14 cellular contexts compared by ENCODE assay signal in the genomic region with DNA sequence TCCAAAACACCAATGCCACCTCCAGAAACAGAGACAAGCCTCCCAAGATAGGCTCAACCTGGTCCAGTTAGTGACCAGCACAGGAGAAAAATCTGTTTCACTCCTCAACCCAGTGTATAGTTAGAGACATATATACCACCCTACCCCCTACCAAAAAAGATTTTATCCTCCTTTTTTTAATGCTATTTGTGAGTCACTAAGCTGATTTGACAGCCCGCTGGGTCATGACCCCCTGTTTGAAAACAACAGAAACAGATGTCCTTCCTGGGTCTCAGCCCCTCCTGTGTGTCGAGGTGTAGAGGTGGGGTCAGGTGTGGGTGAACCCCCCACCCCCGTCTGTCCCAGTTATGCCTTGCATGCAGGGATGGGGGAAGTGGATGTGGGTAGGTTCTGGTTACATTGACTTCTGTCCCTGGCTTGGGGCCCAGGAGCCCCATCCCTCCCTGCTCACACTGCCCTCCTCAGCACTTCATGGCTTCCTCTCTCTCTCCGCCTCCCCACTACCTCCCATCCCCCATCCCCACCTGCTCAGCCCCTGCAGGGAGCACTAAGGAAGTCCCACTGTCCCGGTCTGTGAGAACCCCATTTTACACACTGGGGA. TPM values are rescaled to one million over a fixed set of nuclear protein-coding genes. Genes with fewer than 3 reads are reported as not detected.
DNase-seq lines count a peak whose midpoint lies in the region; ATAC-seq and TF ChIP-seq lines count a peak whose summit lies in the region.
"Had no signal": no experiment of that assay in that cellular context is flagged by ENCODE, and none has a peak within 500 bp of the region (broad histone marks: within the 10 kb centered on the region; RNA-seq: fewer than 3 reads in every experiment).

No MANE protein-coding gene starts in this region.

- no peak overlapping the region for H2AFZ ChIP-seq in HCT116 (ENCODE audit: low read depth, low read length, poor library complexity, severe bottlenecking)
- H2AFZ ChIP-seq: hepatocyte had no signal

- no peak overlapping the region for H3K4me3 ChIP-seq in BLaER1
- no peak overlapping the region for H3K4me3 ChIP-seq in HCT116 (replicated peaks in 1 of 2; ENCODE audit: low read depth in 1 of 2, low read length in 2 of 2)
- no peak overlapping the region for H3K4me3 ChIP-seq in Panc1 (ENCODE audit: low read depth in 2 of 2, low read length in 2 of 2)
- H3K4me3 ChIP-seq: ascending aorta, hepatocyte had no signal

- H3K36me3 ChIP-seq in BLaER1: peaks cover 83% of the 10 kb centered on the region
- peaks cover 32 to 33% of the 10 kb centered on the region in 2 experiments for H3K36me3 ChIP-seq in HCT116 (ENCODE audit: control insufficient read depth in 1 of 2, insufficient read depth in 2 of 2, low read length in 2 of 2)
- H3K36me3 ChIP-seq in Panc1 (ENCODE audit: control insufficient read depth, insufficient read depth, low read length): no peaks in the 10 kb centered on the region; the same call in 1 of the 2 replicates

- H3K9me3 ChIP-seq in BLaER1 (no peaks in the 10 kb centered on the region), HCT116 (ENCODE audit: control insufficient read depth in 1 of 2, insufficient read depth in 1 of 2, low read depth in 1 of 2, low read length in 2 of 2) (no peaks in the 10 kb centered on the region), Panc1 (ENCODE audit: control insufficient read depth, insufficient read depth, low read depth, low read length) (no peaks in the 10 kb centered on the region)
- H3K9me3 ChIP-seq: ascending aorta had no signal

- H4K20me1 ChIP-seq in BLaER1: 0 out of 2 replicates have a peak, but pooled peaks cover 10% of the 10 kb centered on the region
- H4K20me1 ChIP-seq in HCT116 (ENCODE audit: insufficient read depth): no peaks in the 10 kb centered on the region

- TF ChIP-seq CTCF in HCT116 (IDR thresholded peaks at IDR 0.05 in 2 of 3, conservative IDR thresholded peaks at IDR 0.05 in 1 of 3; ENCODE audit: borderline replicate concordance in 1 of 3, insufficient read depth in 1 of 3, low read depth in 2 of 3, low read length in 2 of 3) (no peak), Panc1 (IDR thresholded peaks at IDR 0.05) (no peak), endothelial cell (IDR thresholded peaks at IDR 0.05; ENCODE audit: unreplicated experiment) (no peak)

- intact Hi-C loops in HCT116 (cut with micrococcal nuclease): no loop called here
- intact Hi-C loops in Panc1 (cut with micrococcal nuclease; ENCODE audit: unreplicated experiment): no loop called here

- H3K4me2 ChIP-seq in BLaER1 (peak overlapping the region; percentile 62), HCT116 (ENCODE audit: low read length) (no peak overlapping the region)
- H3K4me2 ChIP-seq: hepatocyte had no signal

- RAD21 ChIA-PET in HCT116 (lab: Charles Lee; ENCODE audit: low non-redundant PET in 1 of 2, low total read pairs in 2 of 2, uncharacterized antibody in 2 of 2, unreplicated experiment in 2 of 2): interaction anchor here in 1 of 2 experiments (0.6 kb wide), 1 partner anchor 53 kb away, joined by 3 read pairs; no protein-coding TSS in a partner anchor

- H3K79me2 ChIP-seq in HCT116 (ENCODE audit: insufficient read depth, low read length): no peaks in the 10 kb centered on the region

- H3K4me3 Mint-ChIP-seq in endothelial cell (ENCODE audit: unreplicated experiment): peak overlapping the region; percentile 11

- TF ChIP-seq RAD21 in HCT116 (IDR thresholded peaks at IDR 0.05; ENCODE audit: low read depth): no peak

- TF ChIP-seq POLR2A in HCT116 (IDR thresholded peaks at IDR 0.05; ENCODE audit: borderline replicate concordance, extremely low read depth, insufficient read depth, insufficient read length): no peak

- DNase-seq in HCT116 (ENCODE audit: low read depth, low spot score) (no peak), Panc1 (ENCODE audit: low read depth, low spot score) (no peak), endothelial cell (ENCODE audit: low spot score) (no peak), C1 segment of cervical spinal cord (lab: John Stamatoyannopoulos, UW) (no peak), A172 (ENCODE audit: low spot score) (no peak)
- no peak for DNase-seq in effector CD8-positive, alpha-beta T cell (lab: John Stamatoyannopoulos, UW)
- DNase-seq: Karpas-422, mammary epithelial cell, posterior cingulate gyrus, Right ventricle myocardium superior had no signal

- in situ Hi-C loops in Panc1 (cut with HindIII; ENCODE audit: low pct_unique_long_range_greater_than_20kb, low sequenced_read_pairs): no loop called here

- H3K27me3 Mint-ChIP-seq in endothelial cell (ENCODE audit: unreplicated experiment): peaks cover 30% of the 10 kb centered on the region

- CTCF ChIA-PET in HCT116 (lab: Charles Lee) (no interaction called here), Panc1 (lab: Charles Lee) (no interaction called here)

- peaks cover 45% of the 10 kb centered on the region for H3K4me1 ChIP-seq in BLaER1
- H3K4me1 ChIP-seq in HCT116 (ENCODE audit: control insufficient read depth in 1 of 2, insufficient read depth in 2 of 2, low read length in 2 of 2): no peaks in the 10 kb centered on the region
- H3K4me1 ChIP-seq in Panc1 (ENCODE audit: control insufficient read depth, insufficient read depth, low read length): peaks cover 17% of the 10 kb centered on the region; the same call in 1 of the 2 replicates
- H3K4me1 ChIP-seq: ascending aorta had no signal

- peak overlapping the region; percentile 60 for H3K9ac ChIP-seq in BLaER1
- H3K9ac ChIP-seq in HCT116 (ENCODE audit: low read length): no peak overlapping the region

- no peak for ATAC-seq in HCT116
- no peak for ATAC-seq in Panc1
- ATAC-seq in HG03039 (IDR thresholded peaks at IDR 0.05; ENCODE audit: unreplicated experiment): no peak

- no peaks in the 10 kb centered on the region for H3K9me3 Mint-ChIP-seq in endothelial cell (ENCODE audit: unreplicated experiment)

- POLR2A ChIA-PET in HCT116 (lab: Charles Lee): no interaction called here
- POLR2A ChIA-PET in Panc1 (lab: Charles Lee): no interaction called here

- BruUV-seq in HCT116 (replicated peaks; lab: Mats Ljungman, UMichigan) (TSS peak; percentile 23), Panc1 (replicated peaks; lab: Mats Ljungman, UMichigan) (TSS peak; percentile 35)

- H3K27ac ChIP-seq in BLaER1 (peak overlapping the region; percentile 49), HCT116 (ENCODE audit: low read depth, low read length) (no peak overlapping the region), Panc1 (ENCODE audit: low read length) (no peak overlapping the region; the same call in 1 of the 2 replicates)
- H3K27ac ChIP-seq: ascending aorta, hepatocyte had no signal

- H3K4me1 Mint-ChIP-seq in endothelial cell (ENCODE audit: unreplicated experiment): peaks cover 48% of the 10 kb centered on the region

- H3K9me2 ChIP-seq in HCT116 (ENCODE audit: insufficient read depth): no peaks in the 10 kb centered on the region

- peak overlapping the region; percentile 48 for H3K27ac Mint-ChIP-seq in endothelial cell (ENCODE audit: unreplicated experiment)

- H3K27me3 ChIP-seq in BLaER1 (no peaks in the 10 kb centered on the region), HCT116 (ENCODE audit: insufficient read depth, low read length) (no peaks in the 10 kb centered on the region), Panc1 (ENCODE audit: control insufficient read depth, insufficient read depth, low read length) (no peaks in the 10 kb centered on the region)
- H3K27me3 ChIP-seq: ascending aorta, hepatocyte had no signal

- peaks cover 61% of the 10 kb centered on the region for H3K36me3 Mint-ChIP-seq in endothelial cell (ENCODE audit: low read depth, unreplicated experiment)

TF ChIP-seq in HCT116, 20 proteins besides CTCF, POLR2A, EP300 and RAD21 (continues in another document):
- no peak for TF ChIP-seq YY1 (IDR thresholded peaks at IDR 0.05; ENCODE audit: extremely low read depth, insufficient replicate concordance, low read depth, low read length)
- TF ChIP-seq ZNF274 (IDR thresholded peaks at IDR 0.05; ENCODE audit: low read depth, low read length): no peak
- TF ChIP-seq CBX3 (IDR thresholded peaks at IDR 0.05; ENCODE audit: low read depth): no peak
- TF ChIP-seq EZH2phosphoT487 (IDR thresholded peaks at IDR 0.05; ENCODE audit: borderline replicate concordance): no peak
- TF ChIP-seq SRF (IDR thresholded peaks at IDR 0.05; ENCODE audit: low read depth): no peak
- no peak for TF ChIP-seq SIN3A (IDR thresholded peaks at IDR 0.05; ENCODE audit: low read depth)
- TF ChIP-seq EGR1 (IDR thresholded peaks at IDR 0.05; ENCODE audit: low read depth): no peak
- TF ChIP-seq ELF1 (IDR thresholded peaks at IDR 0.05; ENCODE audit: borderline replicate concordance, low read depth): no peak

RNA-seq across cellular contexts. Expression of a gene that starts 14.0 kb away (rescaled TPM):
- total RNA-seq in HCT116 (2021; ENCODE audit: unreplicated experiment): 178 TPM
- polyA plus RNA-seq in HCT116 (2012): 103 and 112 TPM in 2 replicates
- 147 TPM for total RNA-seq in Panc1 (2021; ENCODE audit: unreplicated experiment)
- polyA plus RNA-seq in Panc1 (2012; ENCODE audit: insufficient read length): 136 TPM
- 60.5 TPM for total RNA-seq in endothelial cell (ENCODE audit: unreplicated experiment)
- total RNA-seq in A172 (2014; rRNA removed; shearing (Covaris generic)): 109 and 111 TPM in 2 replicates

RNA-seq across cellular contexts. Expression of a gene that starts 28.6 kb away (rescaled TPM):
- total RNA-seq in HCT116 (2021; ENCODE audit: unreplicated experiment) (7.2 TPM), Panc1 (2021; ENCODE audit: unreplicated experiment) (780 TPM), endothelial cell (ENCODE audit: unreplicated experiment) (258 TPM)
- 1.4 and 2.1 TPM in 2 replicates for polyA plus RNA-seq in HCT116 (2012)
- polyA plus RNA-seq in Panc1 (2012; ENCODE audit: insufficient read length): 1,409 TPM
- total RNA-seq in A172 (2014; rRNA removed; shearing (Covaris generic)): 0.14 and 0.86 TPM in 2 replicates

RNA-seq across cellular contexts. Expression of a gene that starts 30.9 kb away (rescaled TPM):
- 96.3 TPM for total RNA-seq in HCT116 (2021; ENCODE audit: unreplicated experiment)
- 130 and 166 TPM in 2 replicates for polyA plus RNA-seq in HCT116 (2012)
- 104 TPM for total RNA-seq in Panc1 (2021; ENCODE audit: unreplicated experiment)
- polyA plus RNA-seq in Panc1 (2012; ENCODE audit: insufficient read length): 180 TPM
- total RNA-seq in endothelial cell (ENCODE audit: unreplicated experiment): 342 TPM
- 55.0 and 63.4 TPM in 2 replicates for total RNA-seq in A172 (2014; rRNA removed; shearing (Covaris generic))

RNA-seq across cellular contexts. Expression of a gene that starts 37.4 kb away (rescaled TPM):
- 5.1 TPM for total RNA-seq in HCT116 (2021; ENCODE audit: unreplicated experiment)
- polyA plus RNA-seq in HCT116 (2012): 0.32 and 0.51 TPM in 2 replicates
- 48.5 TPM for total RNA-seq in Panc1 (2021; ENCODE audit: unreplicated experiment)
- polyA plus RNA-seq in Panc1 (2012; ENCODE audit: insufficient read length): 47.0 TPM
- 44.8 TPM for total RNA-seq in endothelial cell (ENCODE audit: unreplicated experiment)
- total RNA-seq in A172 (2014; rRNA removed; shearing (Covaris generic)): not detected in 2 replicates

Comparison
In these comparisons a context has a peak if more than half of its experiments do, and no peak if none do; other contexts are left out.
1. RNA of a gene that starts 28.6 kb away (total RNA-seq): 780 TPM in Panc1 (single experiment) and 258 TPM in endothelial cell (single experiment); 7.2 TPM in HCT116 (single experiment) and 0.14 to 0.86 TPM in A172; every median in the first group is over 10 times any median in the second.